15 cellular contexts compared by ENCODE assay signal in the genomic region with DNA sequence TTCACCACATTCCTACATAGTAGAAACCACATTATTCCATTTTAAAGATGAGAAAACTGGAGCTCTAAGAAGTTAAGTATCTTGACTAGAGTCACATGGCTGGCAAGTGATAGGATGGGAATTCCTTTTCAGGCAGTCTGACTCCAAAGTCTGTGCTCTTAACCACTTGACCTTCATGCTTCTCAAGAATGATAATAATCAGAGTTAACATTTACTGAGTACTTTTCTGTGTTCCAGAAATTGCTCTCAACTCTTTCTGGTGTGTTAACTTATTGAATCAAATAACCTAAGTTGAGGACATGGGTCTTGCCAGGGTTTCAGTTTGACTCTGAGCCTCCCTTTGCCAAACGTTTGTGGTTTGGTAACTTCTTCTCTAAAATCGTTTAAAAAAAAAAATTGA.
A peak's percentile ranks its signal among the peaks of the same experiment; 100 is the strongest.
DNase-seq lines count a peak whose midpoint lies in the region; FAIRE-seq and TF ChIP-seq lines count a peak whose summit lies in the region.
"Had no signal": no experiment of that assay in that cellular context is flagged by ENCODE, and none has a peak within 500 bp of the region (broad histone marks: within the 10 kb centered on the region; RNA-seq: fewer than 3 reads in every experiment).

No MANE protein-coding gene starts in this region.

- H3K27ac Mint-ChIP-seq in activated T-helper 2 cell treated with anti-CD3 and anti-CD28 coated beads, Interferon-gamma antibody, Interleukin-2, Interleukin-4, amounts not matched to agents 10 μg/mL and 5 μg/mL and 100 μg/mL, durations not matched to agents 14 hours and 24 hours and 36 hours: peak overlapping the region; percentile 52
- H3K27ac Mint-ChIP-seq: activated CD4-positive, alpha-beta memory T cell treated with anti-CD3 and anti-CD28 coated beads for 36 hours; stimulated activated naive CD8-positive, alpha-beta T cell treated with anti-CD3 and anti-CD28 coated beads, Interleukin-15, amount 100 ng/mL, for 72 hours had no signal

- H3K4me3 Mint-ChIP-seq in activated T-helper 2 cell treated with anti-CD3 and anti-CD28 coated beads, Interferon-gamma antibody, Interleukin-2, Interleukin-4, amounts not matched to agents 10 μg/mL and 5 μg/mL and 100 μg/mL, durations not matched to agents 14 hours and 24 hours and 36 hours (ENCODE audit: low read depth): no peak overlapping the region
- H3K4me3 Mint-ChIP-seq: activated CD4-positive, alpha-beta memory T cell treated with anti-CD3 and anti-CD28 coated beads for 36 hours; stimulated activated naive CD8-positive, alpha-beta T cell treated with anti-CD3 and anti-CD28 coated beads, Interleukin-15, amount 100 ng/mL, for 72 hours had no signal

- no peaks in the 10 kb centered on the region for H3K36me3 ChIP-seq in left ventricle myocardium inferior
- H3K36me3 ChIP-seq in kidney (ENCODE audit: control insufficient read depth in 1 of 2, insufficient read depth in 2 of 2, low read length in 2 of 2): no peaks in the 10 kb centered on the region
- H3K36me3 ChIP-seq: heart right ventricle had no signal

- H3K4me3 ChIP-seq in left ventricle myocardium inferior: no peak overlapping the region
- H3K4me3 ChIP-seq in kidney (ENCODE audit: low read length in 2 of 2): no peak overlapping the region
- H3K4me3 ChIP-seq: heart right ventricle had no signal

- H3K9ac ChIP-seq in kidney (ENCODE audit: low read length in 2 of 2): no peak overlapping the region

- H3K9me3 ChIP-seq in left ventricle myocardium inferior (replicated peaks) (no peaks in the 10 kb centered on the region), kidney (ENCODE audit: control insufficient read depth in 1 of 2, low read length in 2 of 2) (no peaks in the 10 kb centered on the region)
- H3K9me3 ChIP-seq: heart right ventricle had no signal

- TF ChIP-seq CTCF in left ventricle myocardium inferior (IDR thresholded peaks at IDR 0.05; ENCODE audit: borderline replicate concordance) (no peak), kidney (IDR thresholded peaks at IDR 0.05; ENCODE audit: borderline replicate concordance, extremely low read depth, insufficient read depth) (no peak)

- peaks cover 10% of the 10 kb centered on the region for H3K4me1 Mint-ChIP-seq in activated T-helper 2 cell treated with anti-CD3 and anti-CD28 coated beads, Interferon-gamma antibody, Interleukin-2, Interleukin-4, amounts not matched to agents 10 μg/mL and 5 μg/mL and 100 μg/mL, durations not matched to agents 14 hours and 24 hours and 36 hours (ENCODE audit: low read depth)
- H3K4me1 Mint-ChIP-seq: stimulated activated naive CD8-positive, alpha-beta T cell treated with anti-CD3 and anti-CD28 coated beads, Interleukin-15, amount 100 ng/mL, for 72 hours had no signal

- no peaks in the 10 kb centered on the region for H3K27me3 Mint-ChIP-seq in activated T-helper 2 cell treated with anti-CD3 and anti-CD28 coated beads, Interferon-gamma antibody, Interleukin-2, Interleukin-4, amounts not matched to agents 10 μg/mL and 5 μg/mL and 100 μg/mL, durations not matched to agents 14 hours and 24 hours and 36 hours (ENCODE audit: low read depth)
- H3K27me3 Mint-ChIP-seq: activated CD4-positive, alpha-beta memory T cell treated with anti-CD3 and anti-CD28 coated beads for 36 hours; stimulated activated naive CD8-positive, alpha-beta T cell treated with anti-CD3 and anti-CD28 coated beads, Interleukin-15, amount 100 ng/mL, for 72 hours had no signal

- no peaks in the 10 kb centered on the region for H3K36me3 Mint-ChIP-seq in activated T-helper 2 cell treated with anti-CD3 and anti-CD28 coated beads, Interferon-gamma antibody, Interleukin-2, Interleukin-4, amounts not matched to agents 10 μg/mL and 5 μg/mL and 100 μg/mL, durations not matched to agents 14 hours and 24 hours and 36 hours (ENCODE audit: low read depth)
- H3K36me3 Mint-ChIP-seq: activated CD4-positive, alpha-beta memory T cell treated with anti-CD3 and anti-CD28 coated beads for 36 hours had no signal

- DNase-seq in left ventricle myocardium inferior (no peak), cardiac septum (ENCODE audit: low spot score) (no peak), kidney (no peak), SIG-M5 treated with dmso at 0.1 percent for 504 hours (lab: John Stamatoyannopoulos, UW; ENCODE audit: unreplicated experiment) (no peak), NCI-H128 (lab: John Stamatoyannopoulos, UW; ENCODE audit: unreplicated experiment) (no peak), SW 1271 (lab: John Stamatoyannopoulos, UW) (no peak)
- DNase-seq in activated T-helper 2 cell treated with anti-CD3 and anti-CD28 coated beads, Interferon-gamma antibody, Interleukin-2, Interleukin-4, amounts not matched to agents 10 μg/mL and 5 μg/mL and 100 μg/mL, durations not matched to agents 14 hours and 24 hours and 36 hours (ENCODE audit: low spot score): no peak
- no peak for DNase-seq in activated CD8-positive, alpha-beta memory T cell treated with anti-CD3 and anti-CD28 coated beads for 24 hours
- DNase-seq: activated CD4-positive, alpha-beta memory T cell treated with anti-CD3 and anti-CD28 coated beads for 36 hours; caudate nucleus; heart right ventricle; NCI-H187; NCI-H748 treated with DMSO at 0.1 percent for 48 hours; SIG-M5; stimulated activated naive CD8-positive, alpha-beta T cell treated with anti-CD3 and anti-CD28 coated beads, Interleukin-15, amount 100 ng/mL, for 72 hours had no signal

- peak; percentile 8 for FAIRE-seq in kidney (lab: Jason Lieb, UNC)

- H3K27me3 ChIP-seq in left ventricle myocardium inferior (ENCODE audit: low read depth): no peaks in the 10 kb centered on the region
- H3K27me3 ChIP-seq: heart right ventricle had no signal

- peaks cover 43% of the 10 kb centered on the region for H3K4me1 ChIP-seq in left ventricle myocardium inferior
- peaks cover 3 to 7% of the 10 kb centered on the region in 2 donors for H3K4me1 ChIP-seq in kidney (ENCODE audit: control insufficient read depth in 1 of 2, insufficient read depth in 1 of 2, low read depth in 1 of 2, low read length in 2 of 2)

- intact Hi-C loops in left ventricle myocardium inferior (cut with micrococcal nuclease): no loop called here
- intact Hi-C loops in cardiac septum (cut with DNase I): no loop called here
- intact Hi-C loops in activated T-helper 2 cell treated with anti-CD3 and anti-CD28 coated beads, Interferon-gamma antibody, Interleukin-2, Interleukin-4, amounts not matched to agents 10 μg/mL and 5 μg/mL and 100 μg/mL, durations not matched to agents 14 hours and 24 hours and 36 hours (cut with micrococcal nuclease): loop anchor here (1.0 kb wide), 1 partner anchor 10 kb away; no protein-coding TSS in a partner anchor
- intact Hi-C loops in kidney (cut with DNase I): no loop called here

- H3K9me3 Mint-ChIP-seq in activated T-helper 2 cell treated with anti-CD3 and anti-CD28 coated beads, Interferon-gamma antibody, Interleukin-2, Interleukin-4, amounts not matched to agents 10 μg/mL and 5 μg/mL and 100 μg/mL, durations not matched to agents 14 hours and 24 hours and 36 hours: peaks cover 4% of the 10 kb centered on the region
- H3K9me3 Mint-ChIP-seq: stimulated activated naive CD8-positive, alpha-beta T cell treated with anti-CD3 and anti-CD28 coated beads, Interleukin-15, amount 100 ng/mL, for 72 hours had no signal

- H3K27ac ChIP-seq in left ventricle myocardium inferior (replicated peaks) (peak overlapping the region; percentile 7), kidney (ENCODE audit: low read depth in 2 of 2, low read length in 2 of 2) (peak overlapping the region in 1 of 2 donors; percentile 45)
- H3K27ac ChIP-seq: heart right ventricle had no signal
